Comparison of ENCODE assay signal across 8 cellular contexts in the genomic region with DNA sequence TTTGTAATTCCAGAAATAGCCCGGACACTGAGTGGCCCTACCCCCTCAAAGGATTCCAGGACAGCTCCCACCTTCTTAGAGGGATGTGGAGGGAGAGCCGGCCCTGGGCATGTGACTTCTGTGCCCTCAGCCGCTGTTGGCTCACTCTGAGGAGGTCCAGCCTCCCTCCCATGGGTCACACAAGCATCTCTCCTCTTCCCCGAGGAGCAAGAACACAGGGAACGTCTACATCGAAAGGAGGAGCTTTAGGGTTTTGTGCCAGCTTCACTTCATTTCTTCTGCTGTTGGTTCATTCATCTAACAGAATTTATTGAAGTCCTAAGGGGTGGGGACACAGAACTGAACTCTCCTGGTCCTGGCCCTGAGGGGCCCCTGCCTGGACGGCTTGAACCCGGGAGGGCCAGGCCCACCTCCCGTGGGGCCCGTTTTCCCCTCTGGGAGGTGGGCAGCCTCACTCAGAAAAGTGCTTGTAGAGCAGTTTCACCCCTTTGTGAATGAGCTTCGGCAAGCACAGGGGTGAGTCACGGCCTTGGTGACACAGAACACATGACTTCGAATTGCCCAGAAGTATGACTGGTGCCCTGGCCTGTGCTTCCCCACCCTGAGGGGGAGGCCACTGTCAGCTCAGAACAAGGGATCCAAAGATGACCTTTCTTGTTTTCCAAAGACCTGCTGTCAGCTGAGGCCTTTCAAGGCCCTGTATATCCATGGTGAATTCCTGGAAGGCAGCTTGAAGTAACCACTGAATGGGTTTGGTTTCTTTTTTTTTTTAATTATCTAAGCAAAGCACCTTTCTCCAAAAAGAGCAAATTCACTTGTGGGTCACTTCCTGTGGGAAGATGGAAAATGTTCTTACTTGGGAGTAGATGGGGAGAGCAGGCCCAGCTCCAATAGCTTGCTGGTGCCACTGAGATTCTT. TPM values are rescaled to one million over a fixed set of nuclear protein-coding genes. Genes with fewer than 3 reads are reported as not detected.
DNase-seq lines count a peak whose midpoint lies in the region; ATAC-seq and TF ChIP-seq lines count a peak whose summit lies in the region.

No MANE protein-coding gene starts in this region.

- no peaks in the 10 kb centered on the region for H3K36me3 ChIP-seq in CD8-positive, alpha-beta T cell (ENCODE audit: insufficient read depth, low read length)

- H3K4me3 ChIP-seq in CD8-positive, alpha-beta T cell (ENCODE audit: low read depth, low read length): no peak overlapping the region

- H3K27ac ChIP-seq in CD8-positive, alpha-beta T cell (ENCODE audit: low read depth, low read length): no peak overlapping the region

- intact Hi-C loops in CD8-positive, alpha-beta T cell (cut with DNase I, micrococcal nuclease): loop anchor here in 1 of 2 experiments (2.0 kb wide), 1 partner anchor 37 kb away; no protein-coding TSS in a partner anchor

- CTCF ChIA-PET in CD8-positive, alpha-beta T cell (lab: Charles Lee): interaction anchor here (0.9 to 1.1 kb wide), 3 partner anchors 27 to 136 kb away, joined by 3 to 4 read pairs (median 3); no protein-coding TSS in a partner anchor

- peaks cover 43% of the 10 kb centered on the region for H3K4me1 Mint-ChIP-seq in CD8-positive, alpha-beta T cell (ENCODE audit: low read depth)
- peaks cover 71% of the 10 kb centered on the region for H3K4me1 Mint-ChIP-seq in stimulated activated naive CD8-positive, alpha-beta T cell treated with anti-CD3 and anti-CD28 coated beads, Interleukin-15, Interleukin-2, amounts not matched to agents 100 ng/mL and 50 ng/mL, for 24 hours (ENCODE audit: low read depth)

- H3K36me3 Mint-ChIP-seq in CD8-positive, alpha-beta T cell: no peaks in the 10 kb centered on the region
- H3K36me3 Mint-ChIP-seq in stimulated activated naive CD8-positive, alpha-beta T cell treated with anti-CD3 and anti-CD28 coated beads, Interleukin-15, Interleukin-2, amounts not matched to agents 100 ng/mL and 50 ng/mL, for 24 hours (ENCODE audit: low read depth): no peaks in the 10 kb centered on the region

- no peaks in the 10 kb centered on the region for H3K9me3 Mint-ChIP-seq in CD8-positive, alpha-beta T cell
- peaks cover under 1% of the 10 kb centered on the region for H3K9me3 Mint-ChIP-seq in stimulated activated naive CD8-positive, alpha-beta T cell treated with anti-CD3 and anti-CD28 coated beads, Interleukin-15, Interleukin-2, amounts not matched to agents 100 ng/mL and 50 ng/mL, for 24 hours

- no peaks in the 10 kb centered on the region for H3K9me3 ChIP-seq in CD8-positive, alpha-beta T cell (ENCODE audit: low read length)

- peak overlapping the region; percentile 11 for H3K4me3 Mint-ChIP-seq in CD8-positive, alpha-beta T cell
- peak overlapping the region; percentile 73 for H3K4me3 Mint-ChIP-seq in stimulated activated naive CD8-positive, alpha-beta T cell treated with anti-CD3 and anti-CD28 coated beads, Interleukin-15, Interleukin-2, amounts not matched to agents 100 ng/mL and 50 ng/mL, for 24 hours

- peak in 5 of 7 experiments; percentile 32 to 56 (median 35) for DNase-seq in CD8-positive, alpha-beta T cell
- peak; percentile 80 for DNase-seq in HS-5 (ENCODE audit: low read depth)
- peak; percentile 7 for DNase-seq in activated CD4-positive, alpha-beta T cell treated with anti-CD3 and anti-CD28 coated beads, Interleukin-2, amount 50 U/mL, for 1 hour
- peak; percentile 67 to 91 for DNase-seq in dermis microvascular lymphatic vessel endothelial cell (ENCODE audit: low read depth in 2 of 2)
- DNase-seq in myocyte (ENCODE audit: low read depth): peak; percentile 78
- no peak for DNase-seq in GF-D8 (lab: John Stamatoyannopoulos, UW)

- POLR2A ChIA-PET in CD8-positive, alpha-beta T cell (lab: Charles Lee): interaction anchor here (2.2 kb wide), 1 partner anchor 38 kb away, joined by 10 read pairs; a partner anchor contains a TSS

- no peak for TF ChIP-seq CTCF in CD8-positive, alpha-beta T cell (IDR thresholded peaks at IDR 0.05)

- peak; percentile 39 for ATAC-seq in CD8-positive, alpha-beta T cell
- ATAC-seq in GM19324 (IDR thresholded peaks at IDR 0.05; ENCODE audit: low FRiP score, unreplicated experiment): no peak

- H3K4me1 ChIP-seq in CD8-positive, alpha-beta T cell (ENCODE audit: insufficient read depth, low read length): peaks cover 54% of the 10 kb centered on the region

- no peaks in the 10 kb centered on the region for H3K27me3 ChIP-seq in CD8-positive, alpha-beta T cell (ENCODE audit: insufficient read depth, low read length)

- H3K27ac Mint-ChIP-seq in CD8-positive, alpha-beta T cell: peak overlapping the region; percentile 45
- H3K27ac Mint-ChIP-seq in stimulated activated naive CD8-positive, alpha-beta T cell treated with anti-CD3 and anti-CD28 coated beads, Interleukin-15, Interleukin-2, amounts not matched to agents 100 ng/mL and 50 ng/mL, for 24 hours: peak overlapping the region; percentile 98

- no peaks in the 10 kb centered on the region for H3K27me3 Mint-ChIP-seq in CD8-positive, alpha-beta T cell (ENCODE audit: low read depth)
- H3K27me3 Mint-ChIP-seq in stimulated activated naive CD8-positive, alpha-beta T cell treated with anti-CD3 and anti-CD28 coated beads, Interleukin-15, Interleukin-2, amounts not matched to agents 100 ng/mL and 50 ng/mL, for 24 hours: no peaks in the 10 kb centered on the region

RNA-seq across cellular contexts. Expression of a gene that starts 39.2 kb away (rescaled TPM):
- 1,000 to 10,000 TPM; 1,097 to 1,133 TPM for total RNA-seq in CD8-positive, alpha-beta T cell
- 76.6 and 118 TPM in 2 replicates for total RNA-seq in dermis microvascular lymphatic vessel endothelial cell
- 54.0 and 58.7 TPM in 2 replicates for total RNA-seq in myocyte
- polyA plus RNA-seq in myocyte (2012): 15.1 TPM
